Comparison of ENCODE assay signal across 18 cellular contexts in genomic region chr5:178106086-178106485, GRCh38. TPM values are rescaled to one million over a fixed set of nuclear protein-coding genes. Genes with fewer than 3 reads are reported as not detected.
DNase-seq lines count a peak whose midpoint lies in the region; ATAC-seq, FAIRE-seq and TF ChIP-seq lines count a peak whose summit lies in the region.
"Had no signal": no experiment of that assay in that cellular context is flagged by ENCODE, and none has a peak within 500 bp of the region (broad histone marks: within the 10 kb centered on the region; RNA-seq: fewer than 3 reads in every experiment).

No MANE protein-coding gene starts in this region.

- no peak overlapping the region for H3K9ac ChIP-seq in GM12878 (ENCODE audit: control insufficient read depth, insufficient read depth, low read length)
- H3K9ac ChIP-seq: GM23248 had no signal

- H2AFZ ChIP-seq in GM12878 (ENCODE audit: control insufficient read depth, low read depth, low read length), result 0 out of 2 replicates have a peak overlapping the region, but pooled peaks have one; percentile 4
- H2AFZ ChIP-seq in osteoblast (ENCODE audit: low read length), result no peak overlapping the region
- H2AFZ ChIP-seq: GM23248 had no signal

- H3K4me3 ChIP-seq in GM12878 (no peak overlapping the region), osteoblast (ENCODE audit: insufficient read depth, low read length) (no peak overlapping the region)
- H3K4me3 ChIP-seq in effector memory CD4-positive, alpha-beta T cell (ENCODE audit: insufficient read depth, low read depth, low read length, poor library complexity, severe bottlenecking), result no peak overlapping the region
- H3K4me3 ChIP-seq: GM23248 had no signal

- H3K36me3 ChIP-seq in GM12878 (ENCODE audit: control insufficient read depth in 2 of 2, insufficient read depth in 2 of 2, low read length in 1 of 2) (no peaks in the 10 kb centered on the region), osteoblast (ENCODE audit: insufficient read depth, low read length) (no peaks in the 10 kb centered on the region)
- no peaks in the 10 kb centered on the region for H3K36me3 ChIP-seq in effector memory CD4-positive, alpha-beta T cell (ENCODE audit: control insufficient read depth, insufficient read depth, low read length)

- TF ChIP-seq RAD21 in GM12878 (IDR thresholded peaks at IDR 0.05; ENCODE audit: insufficient read depth, low read depth, low read length), result no peak

- POLR2A ChIA-PET in RWPE1 (lab: Yijun Ruan, JAX; ENCODE audit: low non-redundant PET), result interaction anchor here (0.7 kb wide), 1 partner anchor 20 kb away, joined by 5 read pairs; no protein-coding TSS in a partner anchor
- POLR2A ChIA-PET in GM12878 (lab: Charles Lee), result interaction anchor here (0.6 to 2.1 kb wide), 4 partner anchors 8 to 48 kb away, joined by 3 to 7 read pairs (median 3); partner anchors contain the start of gene NHP2

- H4K20me1 ChIP-seq in GM12878 (ENCODE audit: control insufficient read depth, insufficient read depth) (no peaks in the 10 kb centered on the region), osteoblast (ENCODE audit: insufficient read depth, low read length) (no peaks in the 10 kb centered on the region)

- no peak for ATAC-seq in GM12878

- CTCF ChIA-PET in RWPE1 (lab: Yijun Ruan, JAX) (interaction anchor here (0.6 to 6.2 kb wide), 4 partner anchors 15 to 43 kb away, joined by 3 to 49 read pairs (median 5); no protein-coding TSS in a partner anchor), GM12878 (lab: Yijun Ruan, JAX) (interaction anchor here (0.6 to 3.0 kb wide), 3 partner anchors 14 to 32 kb away, joined by 3 to 21 read pairs (median 4); no protein-coding TSS in a partner anchor)

- TF ChIP-seq EP300 in GM12878 (IDR thresholded peaks at IDR 0.05; ENCODE audit: borderline replicate concordance in 1 of 2, control insufficient read depth in 1 of 2, low read depth in 2 of 2, low read length in 2 of 2), result no peak

- no peak for TF ChIP-seq POLR2A in GM12878 (IDR thresholded peaks at IDR 0.05; ENCODE audit: low read depth, low read length)

- no peak for FAIRE-seq in GM12878 (lab: Jason Lieb, UNC)
- FAIRE-seq: GM19239, H1 had no signal

- peak overlapping the region; percentile 39 for H3K27ac ChIP-seq in RWPE1
- H3K27ac ChIP-seq in GM12878 (ENCODE audit: control insufficient read depth, insufficient read depth), result no peak overlapping the region
- H3K27ac ChIP-seq in osteoblast (ENCODE audit: low read depth, low read length), result no peak overlapping the region
- H3K27ac ChIP-seq in effector memory CD4-positive, alpha-beta T cell (ENCODE audit: insufficient read depth, low read length, poor library complexity, severe bottlenecking), result no peak overlapping the region
- H3K27ac ChIP-seq: GM23248 had no signal

- RAD21 ChIA-PET in GM12878 (lab: Charles Lee; ENCODE audit: unreplicated experiment), result interaction anchor here (0.8 kb wide), 1 partner anchor 15 kb away, joined by 3 read pairs; no protein-coding TSS in a partner anchor

- no peaks in the 10 kb centered on the region for H3K27me3 ChIP-seq in GM12878 (replicated peaks in 1 of 2; ENCODE audit: control insufficient read depth in 2 of 2, insufficient read depth in 2 of 2, low read length in 1 of 2)
- no peaks in the 10 kb centered on the region for H3K27me3 ChIP-seq in osteoblast (ENCODE audit: insufficient read depth, low read length)
- no peaks in the 10 kb centered on the region for H3K27me3 ChIP-seq in effector memory CD4-positive, alpha-beta T cell (replicated peaks; ENCODE audit: control insufficient read depth, insufficient read depth, low read length, poor library complexity, severe bottlenecking)

- DNase-seq in RWPE1 (ENCODE audit: low spot score), result no peak
- no peak for DNase-seq in GM12878 (ENCODE audit: low read depth, low spot score)
- DNase-seq in osteoblast (ENCODE audit: insufficient read length, low spot score, missing footprints), result peak; percentile 74
- no peak for DNase-seq in activated naive CD4-positive, alpha-beta T cell treated with anti-CD3 and anti-CD28 coated beads, Interleukin-2, amount 50 U/mL, for 16 hours
- DNase-seq in effector memory CD4-positive, alpha-beta T cell, result no peak
- DNase-seq in GM13976 (ENCODE audit: low spot score), result no peak
- DNase-seq: C1 segment of cervical spinal cord; Calu3; CD4-positive, alpha-beta memory T cell; COR-L47; DMS53; DMS79 treated with DMSO at 0.1 percent for 48 hours; GF-D8; GM23248; H7; HCEC 1CT had no signal

- H3K79me2 ChIP-seq in GM12878 (ENCODE audit: control insufficient read depth, insufficient read depth, low read length), result no peaks in the 10 kb centered on the region
- H3K79me2 ChIP-seq in osteoblast (ENCODE audit: insufficient read depth, low read length), result no peaks in the 10 kb centered on the region

- H3K4me1 ChIP-seq in GM12878 (ENCODE audit: control insufficient read depth, insufficient read depth, low read length) (peaks cover 11% of the 10 kb centered on the region), osteoblast (ENCODE audit: insufficient read depth, low read length) (no peaks in the 10 kb centered on the region)
- H3K4me1 ChIP-seq in effector memory CD4-positive, alpha-beta T cell (ENCODE audit: control insufficient read depth, insufficient read depth, low read length, poor library complexity, severe bottlenecking), result no peaks in the 10 kb centered on the region

- in situ Hi-C loops in GM12878 (cut with MboI), result no loop called here
- in situ Hi-C loops in GM13976 (cut with MboI; ENCODE audit: low sequenced_read_pairs, unreplicated experiment), result no loop called here

- H3K4me2 ChIP-seq in GM12878 (ENCODE audit: control insufficient read depth, insufficient read depth), result no peak overlapping the region
- H3K4me2 ChIP-seq in osteoblast (ENCODE audit: insufficient read depth, low read length), result no peak overlapping the region

- no TSS peak for BruUV-seq in GM12878 (replicated peaks; lab: Mats Ljungman, UMichigan)

- SMC1A ChIA-PET in GM12878 (lab: Charles Lee; ENCODE audit: uncharacterized antibody, unreplicated experiment), result interaction anchor here (0.6 to 2.6 kb wide), 6 partner anchors 10 to 120 kb away, joined by 3 to 9 read pairs (median 3); no protein-coding TSS in a partner anchor

- WGBS in GM12878 (ENCODE audit: insufficient coverage, insufficient replicate concordance, low lambda C conversion rate, missing lambda C conversion rate), result 0% methylated on average over 4 of the region's 4 CpGs

- H3K9me3 ChIP-seq in GM12878 (replicated peaks; ENCODE audit: control insufficient read depth, insufficient read depth, low read length) (no peaks in the 10 kb centered on the region), osteoblast (ENCODE audit: low read depth, low read length) (no peaks in the 10 kb centered on the region)
- no peaks in the 10 kb centered on the region for H3K9me3 ChIP-seq in effector memory CD4-positive, alpha-beta T cell (ENCODE audit: control insufficient read depth, low read length)

- intact Hi-C loops in GM12878 (cut with micrococcal nuclease; ENCODE audit: unreplicated experiment), result no loop called here

- TF ChIP-seq CTCF in RWPE1 (conservative IDR thresholded peaks at IDR 0.05; ENCODE audit: low read depth), result no peak
- TF ChIP-seq CTCF in GM12878 (IDR thresholded peaks at IDR 0.05 in 2 of 3, conservative IDR thresholded peaks at IDR 0.05 in 1 of 3; ENCODE audit: control insufficient read depth in 2 of 3, extremely low read depth in 1 of 3, insufficient read depth in 1 of 3, low read depth in 3 of 3, low read length in 3 of 3), result no peak
- no peak for TF ChIP-seq CTCF in osteoblast (IDR thresholded peaks at IDR 0.05; ENCODE audit: extremely low read depth, low read depth, low read length)
- no peak for TF ChIP-seq CTCF in GM13976 (IDR thresholded peaks at IDR 0.05; ENCODE audit: borderline replicate concordance, control extremely low read depth, extremely low read depth, insufficient read depth, missing control alignments)

RNA-seq across cellular contexts. Expression of gene N4BP3, which starts 7.2 kb away (rescaled TPM):
- total RNA-seq in GM12878 (2013; cell fraction: nucleolus; rRNA removed), result 49.3 and 55.0 TPM in 2 replicates
- 10.0 and 10.2 TPM in 2 replicates for total RNA-seq in GM12878 (2014; rRNA removed)
- total RNA-seq in GM12878 (2014; rRNA removed; fragmentation: Illumina TruSeq; extraction: Trizol), result 3.9 and 4.0 TPM in 2 replicates
- 11.4 and 13.0 TPM in 2 replicates for total RNA-seq in GM12878 (2021)
- 1.4 TPM for polyA plus RNA-seq in GM12878 (2011; ENCODE audit: low read depth)
- polyA plus RNA-seq in GM12878 (2011; rRNA removed), result 4.6 and 8.3 TPM in 2 replicates
- 10.4 and 11.5 TPM in 2 replicates for polyA plus RNA-seq in GM12878 (2011; cell fraction: cytosol; rRNA removed)
- 29.0 and 31.8 TPM in 2 replicates for polyA plus RNA-seq in GM12878 (2011; cell fraction: nucleus; rRNA removed)
- 3.5 and 6.0 TPM in 2 replicates for polyA plus RNA-seq in GM12878 (2012)
- polyA plus RNA-seq in GM12878 (2014; fragmentation: Illumina TruSeq; extraction: Trizol), result 1.3 and 2.5 TPM in 2 replicates
- under 1 TPM; 0.06 to 0.27 TPM for polyA plus RNA-seq in GM12878 (2014; fragmentation: Nextera tagmentation; extraction: Ambion mirVana)
- 9.3 and 10.3 TPM in 2 replicates for polyA plus RNA-seq in GM12878 (2014; rRNA removed)
- 1 to 10 TPM; 3.7 to 4.6 TPM for polyA plus RNA-seq in GM12878 (2016; fragmentation: Nextera tagmentation; extraction: Ambion mirVana)
- 5.0 and 14.3 TPM in 2 replicates for polyA minus RNA-seq in GM12878 (2011; rRNA and poly(A)+ RNA removed)
- polyA minus RNA-seq in GM12878 (2011; cell fraction: cytosol; rRNA and poly(A)+ RNA removed), result 5.1 and 6.3 TPM in 2 replicates
- 12.8 and 16.0 TPM in 2 replicates for polyA minus RNA-seq in GM12878 (2011; cell fraction: nucleus; rRNA and poly(A)+ RNA removed)
- total RNA-seq in osteoblast, result under 0.01 TPM in 2 replicates

RNA-seq across cellular contexts. Expression of gene RMND5B, which starts 24.7 kb away (rescaled TPM):
- total RNA-seq in GM12878 (2013; cell fraction: nucleolus; rRNA removed), result 42.9 and 49.4 TPM in 2 replicates
- 25.8 and 27.6 TPM in 2 replicates for total RNA-seq in GM12878 (2014; rRNA removed)
- 16.7 and 16.8 TPM in 2 replicates for total RNA-seq in GM12878 (2014; rRNA removed; fragmentation: Illumina TruSeq; extraction: Trizol)
- 37.5 and 39.6 TPM in 2 replicates for total RNA-seq in GM12878 (2021)
- polyA plus RNA-seq in GM12878 (2011; ENCODE audit: low read depth), result 11.3 TPM
- 20.0 and 34.3 TPM in 2 replicates for polyA plus RNA-seq in GM12878 (2011; rRNA removed)
- polyA plus RNA-seq in GM12878 (2011; cell fraction: cytosol; rRNA removed), result 43.0 and 46.1 TPM in 2 replicates
- 62.1 and 65.1 TPM in 2 replicates for polyA plus RNA-seq in GM12878 (2011; cell fraction: nucleus; rRNA removed)
- 23.8 and 24.3 TPM in 2 replicates for polyA plus RNA-seq in GM12878 (2012)
- polyA plus RNA-seq in GM12878 (2014; fragmentation: Illumina TruSeq; extraction: Trizol), result 11.2 and 19.0 TPM in 2 replicates
- polyA plus RNA-seq in GM12878 (2014; fragmentation: Nextera tagmentation; extraction: Ambion mirVana), result 1 to 10 TPM; 1.6 to 4.0 TPM
- 36.2 and 39.5 TPM in 2 replicates for polyA plus RNA-seq in GM12878 (2014; rRNA removed)
- 10 to 100 TPM; 50.4 to 50.7 TPM for polyA plus RNA-seq in GM12878 (2016; fragmentation: Nextera tagmentation; extraction: Ambion mirVana)
- polyA minus RNA-seq in GM12878 (2011; rRNA and poly(A)+ RNA removed), result 38.7 and 46.0 TPM in 2 replicates
- polyA minus RNA-seq in GM12878 (2011; cell fraction: cytosol; rRNA and poly(A)+ RNA removed), result 12.4 and 14.0 TPM in 2 replicates
- 20.8 and 39.0 TPM in 2 replicates for polyA minus RNA-seq in GM12878 (2011; cell fraction: nucleus; rRNA and poly(A)+ RNA removed)
- 20.0 and 20.6 TPM in 2 replicates for total RNA-seq in osteoblast

RNA-seq across cellular contexts. Expression of gene NHP2, which starts 47.6 kb away (rescaled TPM):
- total RNA-seq in GM12878 (2013; cell fraction: nucleolus; rRNA removed), result 53.0 and 54.1 TPM in 2 replicates
- total RNA-seq in GM12878 (2014; rRNA removed) (284 and 305 TPM in 2 replicates), GM12878 (2014; rRNA removed; fragmentation: Illumina TruSeq; extraction: Trizol) (132 and 163 TPM in 2 replicates), GM12878 (2021) (233 TPM in 2 replicates), osteoblast (66.2 and 71.3 TPM in 2 replicates)
- polyA plus RNA-seq in GM12878 (2011; ENCODE audit: low read depth), result 141 TPM
- polyA plus RNA-seq in GM12878 (2011; rRNA removed) (112 and 130 TPM in 2 replicates), GM12878 (2014; fragmentation: Illumina TruSeq; extraction: Trizol) (46.4 and 97.3 TPM in 2 replicates), GM12878 (2014; fragmentation: Nextera tagmentation; extraction: Ambion mirVana) (100 to 1,000 TPM in 1 of 2 experiments, 10 to 100 TPM in 1; 39.2 to 127 TPM), GM12878 (2014; rRNA removed) (277 and 301 TPM in 2 replicates), GM12878 (2016; fragmentation: Nextera tagmentation; extraction: Ambion mirVana) (100 to 1,000 TPM; 485 to 513 TPM)
- polyA plus RNA-seq in GM12878 (2011; cell fraction: cytosol; rRNA removed), result 200 and 227 TPM in 2 replicates
- 129 and 130 TPM in 2 replicates for polyA plus RNA-seq in GM12878 (2011; cell fraction: nucleus; rRNA removed)
- polyA plus RNA-seq in GM12878 (2012), result 153 and 166 TPM in 2 replicates
- 50.3 and 72.8 TPM in 2 replicates for polyA minus RNA-seq in GM12878 (2011; rRNA and poly(A)+ RNA removed)
- polyA minus RNA-seq in GM12878 (2011; cell fraction: cytosol; rRNA and poly(A)+ RNA removed), result 57.3 and 62.9 TPM in 2 replicates
- 35.5 and 50.4 TPM in 2 replicates for polyA minus RNA-seq in GM12878 (2011; cell fraction: nucleus; rRNA and poly(A)+ RNA removed)
